ENCODE assay signal across 19 cellular contexts in the genomic region with DNA sequence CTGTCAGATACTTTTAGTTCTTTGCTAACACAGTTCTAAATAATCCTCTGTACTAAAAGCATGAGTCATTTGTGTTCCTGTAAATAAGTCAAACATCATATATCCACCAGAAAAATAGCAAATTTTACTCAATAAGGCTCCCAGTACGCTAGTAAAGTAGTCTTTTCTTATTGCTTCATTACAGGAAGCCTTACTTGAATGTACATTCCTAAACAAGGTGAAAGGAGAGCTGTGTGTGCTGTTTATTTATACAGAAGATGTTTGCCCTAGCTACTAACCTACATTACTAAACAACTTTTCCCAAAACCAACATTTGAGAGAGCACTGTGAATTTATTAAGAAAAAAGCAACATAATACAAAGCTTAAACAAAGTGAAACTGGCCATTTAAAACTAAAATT.
"Had no signal": no experiment of that assay in that cellular context is flagged by ENCODE, and none has a peak within 500 bp of the region (broad histone marks: within the 10 kb centered on the region; RNA-seq: fewer than 3 reads in every experiment).

No MANE protein-coding gene starts in this region.

- ATAC-seq: activated CD4-positive, alpha-beta T cell treated with anti-CD3 and anti-CD28 coated beads for 36 hours; activated naive CD8-positive, alpha-beta T cell treated with anti-CD3 and anti-CD28 coated beads, Interleukin-2, amount 50 U/mL, for 24 hours; heart left ventricle; left lung; stimulated activated naive CD8-positive, alpha-beta T cell treated with anti-CD3 and anti-CD28 coated beads, Interleukin-15, amount 100 ng/mL, for 72 hours had no signal

- H3K27me3 ChIP-seq: heart left ventricle, left lung, sigmoid colon, testis had no signal

- H3K9me3 ChIP-seq: heart left ventricle, left lung, sigmoid colon, testis had no signal

- H3K4me3 ChIP-seq: heart left ventricle, left lung, sigmoid colon, testis had no signal

- H3K27ac ChIP-seq: heart left ventricle, left lung, sigmoid colon, testis, VCaP had no signal

- DNase-seq: activated CD4-positive, alpha-beta memory T cell treated with anti-CD3 and anti-CD28 coated beads, Interleukin-2, amount 10 ng/mL, durations not matched to agents 7 days and 5 days; activated CD4-positive, alpha-beta T cell treated with anti-CD3 and anti-CD28 coated beads for 36 hours; activated CD8-positive, alpha-beta memory T cell treated with anti-CD3 and anti-CD28 coated beads, Interleukin-2, amount 50 U/mL, for 4 hours; activated naive CD4-positive, alpha-beta T cell; activated naive CD8-positive, alpha-beta T cell treated with anti-CD3 and anti-CD28 coated beads, Interleukin-2, amount 50 U/mL, for 24 hours; cerebellar nuclear complex; dermis blood vessel endothelial cell; endodermal cell; foreskin melanocyte; heart left ventricle; islet precursor cell; left lung; occipital lobe; sigmoid colon; stimulated activated CD4-positive, alpha-beta T cell treated with anti-CD3 and anti-CD28 coated beads, Interleukin-4, amount 100 ng/mL, for 4 hours; stimulated activated naive CD8-positive, alpha-beta T cell treated with anti-CD3 and anti-CD28 coated beads, Interleukin-15, amount 100 ng/mL, for 72 hours; T-helper 9 cell; testis had no signal
